In the genomic region with DNA sequence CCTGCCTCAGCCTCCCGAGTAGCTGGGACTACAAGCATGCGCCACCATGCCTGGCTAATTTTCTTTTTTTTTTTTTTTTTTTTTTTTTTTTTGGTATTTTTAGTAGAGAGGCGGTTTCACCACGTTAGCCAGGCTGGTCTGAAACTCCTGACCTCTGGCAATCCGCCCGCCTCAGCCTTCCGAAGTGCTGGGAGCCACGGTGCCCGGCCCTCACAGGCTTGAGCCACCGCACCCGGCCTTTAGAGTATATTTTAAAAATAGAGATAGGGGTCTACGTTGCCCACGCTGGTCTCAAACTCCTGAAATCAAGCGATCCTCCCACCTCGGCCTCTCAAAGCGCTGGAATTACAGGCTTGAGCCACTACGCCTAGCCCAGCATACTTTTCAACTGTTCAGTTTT, we compare ENCODE assay signal across 19 cellular contexts.
DNase-seq lines count a peak whose midpoint lies in the region; ATAC-seq and TF ChIP-seq lines count a peak whose summit lies in the region.
"Had no signal": no experiment of that assay in that cellular context is flagged by ENCODE, and none has a peak within 500 bp of the region (broad histone marks: within the 10 kb centered on the region; RNA-seq: fewer than 3 reads in every experiment).

No MANE protein-coding gene starts in this region.

- H4K91ac ChIP-seq in mesenchymal stem cell (ENCODE audit: low read length), result peak overlapping the region; percentile 68

- no peak overlapping the region for H3K14ac ChIP-seq in mesenchymal stem cell (ENCODE audit: low read length in 2 of 2)

- H3K4me1 ChIP-seq in mesenchymal stem cell (ENCODE audit: control insufficient read depth, insufficient read depth, low read depth, low read length), result peaks cover 15% of the 10 kb centered on the region
- H3K4me1 ChIP-seq in tibial artery, result peaks cover 8 to 89% (median 51%) of the 10 kb centered on the region in 4 donors
- H3K4me1 ChIP-seq in osteoblast (ENCODE audit: insufficient read depth, low read length), result peaks cover 41% of the 10 kb centered on the region

- no TSS peak for BruUV-seq in Calu3 (replicated peaks; lab: Mats Ljungman, UMichigan)

- POLR2A ChIA-PET in RWPE1 (lab: Yijun Ruan, JAX; ENCODE audit: low non-redundant PET), result no interaction called here

- H3K4me3 ChIP-seq in mesenchymal stem cell (ENCODE audit: insufficient read depth in 1 of 2, low read depth in 1 of 2, low read length in 2 of 2) (no peak overlapping the region), tibial artery (no peak overlapping the region), osteoblast (ENCODE audit: insufficient read depth, low read length) (no peak overlapping the region)

- no peaks in the 10 kb centered on the region for H3K36me3 ChIP-seq in mesenchymal stem cell (ENCODE audit: control insufficient read depth in 1 of 2, insufficient read depth in 2 of 2, low read depth in 1 of 2, low read length in 2 of 2)
- no peaks in the 10 kb centered on the region for H3K36me3 ChIP-seq in tibial artery
- no peaks in the 10 kb centered on the region for H3K36me3 ChIP-seq in osteoblast (ENCODE audit: insufficient read depth, low read length)
- H3K36me3 ChIP-seq: WERI-Rb-1 had no signal

- no peak overlapping the region for H3K23ac ChIP-seq in mesenchymal stem cell (ENCODE audit: low read length in 2 of 2)

- peak overlapping the region; percentile 61 for H2BK120ac ChIP-seq in mesenchymal stem cell (ENCODE audit: low read depth, low read length)

- H3K27ac Mint-ChIP-seq in Calu3 (ENCODE audit: unreplicated experiment), result peak overlapping the region; percentile 63

- intact Hi-C loops in Calu3 (cut with micrococcal nuclease; ENCODE audit: unreplicated experiment) (no loop called here), tibial artery (cut with DNase I; ENCODE audit: low total_unique reads) (no loop called here)

- peaks cover 57% of the 10 kb centered on the region for H3K36me3 Mint-ChIP-seq in Calu3 (ENCODE audit: insufficient read depth, unreplicated experiment)
- H3K36me3 Mint-ChIP-seq: T-cell had no signal

- no peak overlapping the region for H2AFZ ChIP-seq in mesenchymal stem cell (ENCODE audit: low read depth, low read length)
- no peak overlapping the region for H2AFZ ChIP-seq in osteoblast (ENCODE audit: low read length)

- no peak for DNase-seq in Calu3
- no peak for DNase-seq in RWPE1 (ENCODE audit: low spot score)
- no peak for DNase-seq in mesenchymal stem cell
- DNase-seq in tibial artery, result peak; percentile 39 to 83
- no peak for DNase-seq in osteoblast (ENCODE audit: insufficient read length, low spot score, missing footprints)
- DNase-seq in GM10266 (ENCODE audit: extremely low spot score), result no peak
- DNase-seq: activated CD4-positive, alpha-beta memory T cell treated with anti-CD3 and anti-CD28 coated beads for 36 hours; activated naive CD4-positive, alpha-beta T cell treated with anti-CD3 and anti-CD28 coated beads, Interleukin-2, amount 50 U/mL, for 16 hours; AML-193; KBM-7; left cardiac atrium; NCI-H2029 treated with DMSO at 0.1 percent for 48 hours; NCI-H446; SHP77 treated with DMSO at 0.1 percent for 48 hours; stimulated activated CD4-positive, alpha-beta T cell treated with anti-CD3 and anti-CD28 coated beads, Interleukin-12 subunit alpha, Interleukin-12 subunit beta, amount 100 ng/mL, for 4 hours; T-cell; WERI-Rb-1 had no signal

- H4K8ac ChIP-seq in mesenchymal stem cell (ENCODE audit: low read length), result no peak overlapping the region

- TF ChIP-seq CTCF in Calu3 (IDR thresholded peaks at IDR 0.05; ENCODE audit: unreplicated experiment) (no peak), RWPE1 (conservative IDR thresholded peaks at IDR 0.05; ENCODE audit: low read depth) (no peak), tibial artery (IDR thresholded peaks at IDR 0.05) (no peak), osteoblast (IDR thresholded peaks at IDR 0.05; ENCODE audit: extremely low read depth, low read depth, low read length) (no peak), GM10266 (IDR thresholded peaks at IDR 0.05; ENCODE audit: control insufficient read depth, insufficient read depth, low read depth, missing control alignments) (no peak)

- H4K20me1 ChIP-seq in osteoblast (ENCODE audit: insufficient read depth, low read length), result no peaks in the 10 kb centered on the region

- H3K9me3 ChIP-seq in mesenchymal stem cell (ENCODE audit: control insufficient read depth, low read length) (no peaks in the 10 kb centered on the region), tibial artery (no peaks in the 10 kb centered on the region), osteoblast (ENCODE audit: low read depth, low read length) (no peaks in the 10 kb centered on the region)

- peak overlapping the region in 1 of 2 experiments; percentile 79 for H3K4ac ChIP-seq in mesenchymal stem cell (ENCODE audit: low read depth in 1 of 2, low read length in 2 of 2)

- H3K27me3 ChIP-seq in mesenchymal stem cell (ENCODE audit: control insufficient read depth in 1 of 2, insufficient read depth in 1 of 2, low read length in 2 of 2), result no peaks in the 10 kb centered on the region
- no peaks in the 10 kb centered on the region for H3K27me3 ChIP-seq in tibial artery
- H3K27me3 ChIP-seq in osteoblast (ENCODE audit: insufficient read depth, low read length), result no peaks in the 10 kb centered on the region

- H2BK15ac ChIP-seq in mesenchymal stem cell (ENCODE audit: low read depth, poor library complexity, severe bottlenecking), result peak overlapping the region; percentile 60

- CTCF ChIA-PET in Calu3 (lab: Charles Lee), result no interaction called here
- CTCF ChIA-PET in RWPE1 (lab: Yijun Ruan, JAX), result interaction anchor here (0.8 kb wide), 1 partner anchor 9 kb away, joined by 4 read pairs; no protein-coding TSS in a partner anchor

- peaks cover 6% of the 10 kb centered on the region for H3K79me2 ChIP-seq in osteoblast (ENCODE audit: insufficient read depth, low read length)

- peak overlapping the region in 1 of 2 experiments; percentile 19 for H3K18ac ChIP-seq in mesenchymal stem cell (ENCODE audit: low read depth in 1 of 2, low read length in 2 of 2)

- no peak overlapping the region for H2BK5ac ChIP-seq in mesenchymal stem cell (ENCODE audit: low read depth, low read length, poor library complexity, severe bottlenecking)

- 91% methylated on average over 14 of the region's 17 CpGs for WGBS in mesenchymal stem cell

- no peak overlapping the region for H3K4me3 Mint-ChIP-seq in Calu3 (ENCODE audit: low read depth, unreplicated experiment)

- H3K27ac ChIP-seq in RWPE1 (peak overlapping the region; percentile 99), mesenchymal stem cell (ENCODE audit: low read length, poor library complexity, severe bottlenecking) (no peak overlapping the region), tibial artery (peak overlapping the region; percentile 98 to 99), osteoblast (ENCODE audit: low read depth, low read length) (no peak overlapping the region)
- H3K27ac ChIP-seq: WERI-Rb-1 had no signal

- H3K4me1 Mint-ChIP-seq in Calu3 (ENCODE audit: low read depth, unreplicated experiment), result peaks cover 41% of the 10 kb centered on the region

- H3K9ac ChIP-seq in mesenchymal stem cell (ENCODE audit: low read length), result no peak overlapping the region

- H2BK12ac ChIP-seq in mesenchymal stem cell (ENCODE audit: low read length in 2 of 2), result peak overlapping the region; percentile 77 to 92

- H3K79me1 ChIP-seq in mesenchymal stem cell (replicated peaks; ENCODE audit: low read length, poor library complexity, severe bottlenecking), result peaks cover 10% of the 10 kb centered on the region

- no peaks in the 10 kb centered on the region for H3K27me3 Mint-ChIP-seq in Calu3 (ENCODE audit: unreplicated experiment)
- H3K27me3 Mint-ChIP-seq: activated CD4-positive, alpha-beta memory T cell treated with anti-CD3 and anti-CD28 coated beads for 36 hours; activated T-cell treated with anti-CD3 and anti-CD28 coated beads, Interleukin-2, amount 50 U/mL, for 24 hours; T-cell had no signal

- H3K9me3 Mint-ChIP-seq in Calu3 (ENCODE audit: low read depth, unreplicated experiment), result no peaks in the 10 kb centered on the region
- H3K9me3 Mint-ChIP-seq: activated CD4-positive, alpha-beta memory T cell treated with anti-CD3 and anti-CD28 coated beads for 36 hours; activated T-cell treated with anti-CD3 and anti-CD28 coated beads, Interleukin-2, amount 50 U/mL, for 24 hours; T-cell had no signal

- H2AK5ac ChIP-seq in mesenchymal stem cell (ENCODE audit: low read length, severe bottlenecking), result peak overlapping the region; percentile 88

- H3K4me2 ChIP-seq in mesenchymal stem cell (ENCODE audit: low read length, poor library complexity, severe bottlenecking), result no peak overlapping the region
- H3K4me2 ChIP-seq in osteoblast (ENCODE audit: insufficient read depth, low read length), result no peak overlapping the region

- no peak for ATAC-seq in HG03095 (IDR thresholded peaks at IDR 0.05; ENCODE audit: unreplicated experiment)
- ATAC-seq: left cardiac atrium, T-cell had no signal

Comparison
In these comparisons a context has a peak if more than half of its experiments do, and no peak if none do; other contexts are left out.
1. DNase-seq: peak in tibial artery (2 of 2); none in Calu3 (single experiment), RWPE1 (single experiment), mesenchymal stem cell (single experiment), osteoblast (single experiment) and GM10266 (single experiment).
2. H3K27ac ChIP-seq: peak in RWPE1 (single experiment) and tibial artery (2 of 2); none in mesenchymal stem cell (single experiment) and osteoblast (single experiment).